8 cellular contexts compared by ENCODE assay signal in genomic region chrX:51743179-51743957, GRCh38. TPM values are rescaled to one million over a fixed set of nuclear protein-coding genes. Genes with fewer than 3 reads are reported as not detected.
DNase-seq lines count a peak whose midpoint lies in the region; ATAC-seq, FAIRE-seq and TF ChIP-seq lines count a peak whose summit lies in the region.

GSPT2 (plus strand) TSS chrX:51743442; CDS start chrX:51743627, 185 bp downstream.

- H3K27ac Mint-ChIP-seq in activated naive CD8-positive, alpha-beta T cell: peak within 1 kb of the TSS; percentile 87
- peak within 1 kb of the TSS; percentile 91 for H3K27ac Mint-ChIP-seq in type B pancreatic cell

- TF ChIP-seq CTCF in RWPE2 (IDR thresholded peaks at IDR 0.05; ENCODE audit: poor library complexity, severe bottlenecking) (no peak), type B pancreatic cell (conservative IDR thresholded peaks at IDR 0.05) (no peak)

- H3K9me3 ChIP-seq in BLaER1 treated with 17β-estradiol and CSF1 and Interleukin-3, amounts not matched to agents 10 nM and 100 nM (replicated peaks in 1 of 11): peaks cover 2 to 44% (median 32%) of the 10 kb centered on the region in 11 experiments; a peak in 20 of 22 replicates
- no peaks in the 10 kb centered on the region for H3K9me3 ChIP-seq in RWPE2 (ENCODE audit: severe bottlenecking)

- peaks cover 8% of the 10 kb centered on the region for H3K9me3 Mint-ChIP-seq in activated naive CD8-positive, alpha-beta T cell (ENCODE audit: low read depth)
- H3K9me3 Mint-ChIP-seq in type B pancreatic cell: peaks cover 7% of the 10 kb centered on the region

- peaks cover 14% of the 10 kb centered on the region for H3K36me3 Mint-ChIP-seq in activated naive CD8-positive, alpha-beta T cell
- H3K36me3 Mint-ChIP-seq in type B pancreatic cell: peaks cover 28% of the 10 kb centered on the region

- FAIRE-seq in GM19239 (lab: Jason Lieb, UNC): peak; percentile 74

- peak within 1 kb of the TSS; percentile 72 to 89 (median 84) for H3K27ac ChIP-seq in BLaER1 treated with 17β-estradiol and CSF1 and Interleukin-3, amounts not matched to agents 10 nM and 100 nM
- no peak within 1 kb of the TSS for H3K27ac ChIP-seq in RWPE2 (ENCODE audit: poor library complexity, severe bottlenecking)

- ATAC-seq in HG03457 (IDR thresholded peaks at IDR 0.05; ENCODE audit: unreplicated experiment) (peak; percentile 92), RWPE2 (ENCODE audit: low read depth) (peak; percentile 33; the same call in 2 of the 3 replicates)

- DNase-seq in GM19239 (ENCODE audit: insufficient read length, low spot score): peak; percentile 22
- DNase-seq in RWPE2 (ENCODE audit: low spot score): peak; percentile 18
- peak; percentile 82 for DNase-seq in cardiac septum (ENCODE audit: low spot score)
- DNase-seq in pons (ENCODE audit: low spot score): peak; percentile 65
- DNase-seq in type B pancreatic cell (ENCODE audit: extremely low spot score, unreplicated experiment): peak; percentile 76

- peaks cover 18% of the 10 kb centered on the region for H3K4me1 Mint-ChIP-seq in activated naive CD8-positive, alpha-beta T cell (ENCODE audit: low read depth)
- peaks cover 8% of the 10 kb centered on the region for H3K4me1 Mint-ChIP-seq in type B pancreatic cell (ENCODE audit: unreplicated experiment)

- peak within 1 kb of the TSS; percentile 82 to 87 (median 86) for H3K9ac ChIP-seq in BLaER1 treated with 17β-estradiol and CSF1 and Interleukin-3, amounts not matched to agents 10 nM and 100 nM

- H4K20me1 ChIP-seq in BLaER1 treated with 17β-estradiol and CSF1 and Interleukin-3, amounts not matched to agents 10 nM and 100 nM: peaks cover 0 to 13% (median 0%) of the 10 kb centered on the region in 11 experiments; a peak in 3 of 22 replicates

- intact Hi-C loops in cardiac septum (cut with DNase I): no loop called here

- H3K27me3 ChIP-seq in BLaER1 treated with 17β-estradiol and CSF1 and Interleukin-3, amounts not matched to agents 10 nM and 100 nM: peaks cover 86 to 100% (median 99%) of the 10 kb centered on the region in 11 experiments
- H3K27me3 ChIP-seq in RWPE2 (ENCODE audit: insufficient read depth, poor library complexity, severe bottlenecking): peaks cover 6% of the 10 kb centered on the region

- H3K4me2 ChIP-seq in BLaER1 treated with 17β-estradiol and CSF1 and Interleukin-3, amounts not matched to agents 10 nM and 100 nM: peak within 1 kb of the TSS; percentile 24 to 80 (median 67)

- peaks cover 0 to 11% (median 2%) of the 10 kb centered on the region in 10 experiments; a peak in 3 of 20 replicates for H3K4me1 ChIP-seq in BLaER1 treated with 17β-estradiol and CSF1 and Interleukin-3, amounts not matched to agents 10 nM and 100 nM
- no peaks in the 10 kb centered on the region for H3K4me1 ChIP-seq in RWPE2 (ENCODE audit: insufficient read depth, poor library complexity, severe bottlenecking)

- peaks cover 0 to 25% (median 10%) of the 10 kb centered on the region in 11 experiments; a peak in 12 of 22 replicates for H3K36me3 ChIP-seq in BLaER1 treated with 17β-estradiol and CSF1 and Interleukin-3, amounts not matched to agents 10 nM and 100 nM
- H3K36me3 ChIP-seq in RWPE2 (ENCODE audit: low read depth): no peaks in the 10 kb centered on the region

- peak within 1 kb of the TSS; percentile 59 to 81 (median 75) for H3K4me3 ChIP-seq in BLaER1 treated with 17β-estradiol and CSF1 and Interleukin-3, amounts not matched to agents 10 nM and 100 nM
- H3K4me3 ChIP-seq in RWPE2 (ENCODE audit: severe bottlenecking): peak within 1 kb of the TSS; percentile 21

- peak within 1 kb of the TSS; percentile 90 for H3K4me3 Mint-ChIP-seq in activated naive CD8-positive, alpha-beta T cell
- peak within 1 kb of the TSS; percentile 93 for H3K4me3 Mint-ChIP-seq in type B pancreatic cell

- peaks cover 2% of the 10 kb centered on the region for H3K27me3 Mint-ChIP-seq in activated naive CD8-positive, alpha-beta T cell
- H3K27me3 Mint-ChIP-seq in type B pancreatic cell: peaks cover 5% of the 10 kb centered on the region

RNA-seq across cellular contexts. Expression of gene GSPT2, which starts in this region (rescaled TPM):
- total RNA-seq in cardiac septum (8.6 TPM), type B pancreatic cell (ENCODE audit: low replicate concordance) (18.8 and 19.2 TPM in 2 replicates)

Comparison
In these comparisons a context has a peak if more than half of its experiments do, and no peak if none do; other contexts are left out.
1. DNase-seq: peak in every context shown above with its lines; median percentile 82 in cardiac septum; 76 in type B pancreatic cell; 65 in pons; 22 in GM19239; 18 in RWPE2.